Comparison of ENCODE assay signal across 7 cellular contexts in the genomic region with DNA sequence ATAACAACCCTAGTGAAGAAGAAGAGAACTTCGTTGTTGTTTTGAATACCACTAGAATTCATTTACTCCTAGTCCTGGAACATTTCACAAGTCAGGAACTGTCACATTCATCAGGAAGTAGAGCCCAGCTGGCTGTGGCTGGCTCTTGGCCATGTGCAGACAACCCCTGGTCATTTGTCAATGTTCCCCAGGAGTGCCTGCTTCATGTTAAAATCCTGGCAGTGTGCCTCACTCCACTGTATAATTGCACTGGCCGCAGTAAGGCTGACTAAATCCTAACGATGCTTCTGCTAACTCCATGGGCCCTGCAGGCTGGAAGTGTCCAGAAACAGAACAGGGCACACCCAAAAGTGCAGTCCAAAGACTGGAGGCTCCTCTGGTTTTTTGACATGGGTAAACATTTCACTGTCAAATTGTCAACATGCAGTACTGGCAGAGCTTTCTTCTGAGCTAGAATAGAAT. TPM values are rescaled to one million over a fixed set of nuclear protein-coding genes. Genes with fewer than 3 reads are reported as not detected.
DNase-seq lines count a peak whose midpoint lies in the region; ATAC-seq and TF ChIP-seq lines count a peak whose summit lies in the region.

No MANE protein-coding gene starts in this region.

- ATAC-seq in upper lobe of left lung (ENCODE audit: low FRiP score in 2 of 2): peak; percentile 90 to 94
- no peak for ATAC-seq in GM19463 (IDR thresholded peaks at IDR 0.05; ENCODE audit: unreplicated experiment)
- no peak for ATAC-seq in HG02678 (IDR thresholded peaks at IDR 0.05; ENCODE audit: unreplicated experiment)

- H3F3A ChIP-seq in Loucy (ENCODE audit: low read depth): no peaks in the 10 kb centered on the region

- TF ChIP-seq CTCF in Loucy (conservative IDR thresholded peaks at IDR 0.05; ENCODE audit: low read length) (no peak), upper lobe of left lung (IDR thresholded peaks at IDR 0.05) (no peak)

- no peaks in the 10 kb centered on the region for H3K9me2 ChIP-seq in Loucy (replicated peaks; ENCODE audit: low read depth, low read length)

- no peak overlapping the region for H3K4me3 ChIP-seq in Loucy (ENCODE audit: low read length, poor library complexity, severe bottlenecking)
- H3K4me3 ChIP-seq in upper lobe of left lung: no peak overlapping the region

- no peak overlapping the region for H3K9ac ChIP-seq in Loucy (ENCODE audit: low read depth, low read length, poor library complexity, severe bottlenecking)

- H3K27me3 ChIP-seq in Loucy (ENCODE audit: insufficient read depth, low read length, poor library complexity, severe bottlenecking): no peaks in the 10 kb centered on the region
- no peaks in the 10 kb centered on the region for H3K27me3 ChIP-seq in upper lobe of left lung

- no peaks in the 10 kb centered on the region for H3K4me1 ChIP-seq in Loucy (ENCODE audit: insufficient read depth, low read length, poor library complexity, severe bottlenecking)
- H3K4me1 ChIP-seq in upper lobe of left lung: peaks cover 9 to 18% (median 12%) of the 10 kb centered on the region in 4 donors

- no peaks in the 10 kb centered on the region for H3K9me3 ChIP-seq in Loucy (ENCODE audit: insufficient read depth, low read depth, low read length)
- no peaks in the 10 kb centered on the region for H3K9me3 ChIP-seq in upper lobe of left lung

- H3K27ac ChIP-seq in upper lobe of left lung: peak overlapping the region in 3 of 4 donors; percentile 35 to 52 (median 44)

- TF ChIP-seq POLR2A in upper lobe of left lung (IDR thresholded peaks at IDR 0.05): peak in 1 of 4 donors; percentile 16

- H3K4me2 ChIP-seq in Loucy (ENCODE audit: low read depth, low read length, poor library complexity, severe bottlenecking): no peak overlapping the region

- DNase-seq in astrocyte of the hippocampus (ENCODE audit: low read depth, low spot score) (peak; percentile 92), kidney glomerular epithelial cell (lab: John Stamatoyannopoulos, UW) (peak; percentile 16), upper lobe of left lung (peak in 1 of 2 donors; percentile 92)
- no peak for DNase-seq in activated CD4-positive, alpha-beta T cell treated with anti-CD3 and anti-CD28 coated beads for 1 hour

- no peaks in the 10 kb centered on the region for H4K20me1 ChIP-seq in Loucy (ENCODE audit: insufficient read depth, low read length, poor library complexity, severe bottlenecking)

- H3K36me3 ChIP-seq in Loucy (ENCODE audit: insufficient read depth, low read length) (no peaks in the 10 kb centered on the region), upper lobe of left lung (no peaks in the 10 kb centered on the region)

- peak in 1 of 4 donors; percentile 79 for TF ChIP-seq EP300 in upper lobe of left lung (IDR thresholded peaks at IDR 0.05)

- H3K79me2 ChIP-seq in Loucy (ENCODE audit: insufficient read depth, low read length): no peaks in the 10 kb centered on the region

- 0 to 4% methylated on average over 1 to 3 of the region's 3 CpGs for WGBS in upper lobe of left lung, 2 donors

- H2AFZ ChIP-seq in Loucy (ENCODE audit: low read length): peak overlapping the region; percentile 4; the same call in 1 of the 2 replicates

RNA-seq across cellular contexts. Expression of a gene that starts 41.5 kb away (rescaled TPM):
- 10 to 100 TPM in 1 of 6 donors, 1 to 10 TPM in 5; 2.3 to 10.3 (median 7.5) TPM for total RNA-seq in upper lobe of left lung

Comparison
In these comparisons a context has a peak if more than half of its experiments do, and no peak if none do; other contexts are left out.
1. ATAC-seq: peak in upper lobe of left lung (2 of 2); none in GM19463 (single experiment) and HG02678 (single experiment).